13 cellular contexts compared by ENCODE assay signal in genomic region chr2:222805591-222806304, GRCh38. TPM values are rescaled to one million over a fixed set of nuclear protein-coding genes. Genes with fewer than 3 reads are reported as not detected.
DNase-seq lines count a peak whose midpoint lies in the region; ATAC-seq and TF ChIP-seq lines count a peak whose summit lies in the region.
"Had no signal": no experiment of that assay in that cellular context is flagged by ENCODE, and none has a peak within 500 bp of the region (broad histone marks: within the 10 kb centered on the region; RNA-seq: fewer than 3 reads in every experiment).

No MANE protein-coding gene starts in this region.

- no peak overlapping the region for H3K4me3 Mint-ChIP-seq in activated naive CD8-positive, alpha-beta T cell treated with anti-CD3 and anti-CD28 coated beads, Interleukin-2, amount 50 U/mL, for 24 hours

- H3K4me1 ChIP-seq in esophagus muscularis mucosa = peaks cover 4 to 28% (median 21%) of the 10 kb centered on the region in 4 donors
- H3K4me1 ChIP-seq: BE2C, tibial nerve had no signal

- no peaks in the 10 kb centered on the region for H3K9me3 ChIP-seq in esophagus muscularis mucosa
- H3K9me3 ChIP-seq: BE2C, tibial nerve had no signal

- no peak for TF ChIP-seq CTCF in esophagus muscularis mucosa (IDR thresholded peaks at IDR 0.05)

- H3K36me3 Mint-ChIP-seq in activated naive CD8-positive, alpha-beta T cell treated with anti-CD3 and anti-CD28 coated beads, Interleukin-2, amount 50 U/mL, for 24 hours (ENCODE audit: low read depth) = no peaks in the 10 kb centered on the region

- no peaks in the 10 kb centered on the region for H3K4me1 Mint-ChIP-seq in activated naive CD8-positive, alpha-beta T cell treated with anti-CD3 and anti-CD28 coated beads, Interleukin-2, amount 50 U/mL, for 24 hours

- DNase-seq in CD1c-positive myeloid dendritic cell (ENCODE audit: extremely low spot score) (peak; percentile 81), NOMO-1 treated with DMSO at 0.1 percent for 48 hours (lab: John Stamatoyannopoulos, UW; ENCODE audit: unreplicated experiment) (peak; percentile 83), esophagus muscularis mucosa (ENCODE audit: extremely low spot score) (no peak), myocyte (ENCODE audit: low read depth) (peak; percentile 58), Kasumi-1 (lab: John Stamatoyannopoulos, UW) (no peak)
- DNase-seq in effector CD8-positive, alpha-beta T cell (lab: John Stamatoyannopoulos, UW) = no peak
- no peak for DNase-seq in activated naive CD8-positive, alpha-beta T cell treated with anti-CD3 and anti-CD28 coated beads, Interleukin-2, amount 50 U/mL, for 24 hours
- DNase-seq: activated T-cell treated with anti-CD3 and anti-CD28 coated beads, Interleukin-2, amount 50 U/mL, for 48 hours; BE2C; NCI-H2171; WERI-Rb-1 had no signal

- H3K4me3 ChIP-seq in esophagus muscularis mucosa = no peak overlapping the region
- H3K4me3 ChIP-seq: tibial nerve had no signal

- no peaks in the 10 kb centered on the region for H3K27me3 Mint-ChIP-seq in activated naive CD8-positive, alpha-beta T cell treated with anti-CD3 and anti-CD28 coated beads, Interleukin-2, amount 50 U/mL, for 24 hours

- peak overlapping the region; percentile 16 to 64 (median 43) for H3K27ac ChIP-seq in esophagus muscularis mucosa (replicated peaks in 1 of 4)
- H3K27ac ChIP-seq: tibial nerve, WERI-Rb-1 had no signal

- no peaks in the 10 kb centered on the region for H3K9me3 Mint-ChIP-seq in activated naive CD8-positive, alpha-beta T cell treated with anti-CD3 and anti-CD28 coated beads, Interleukin-2, amount 50 U/mL, for 24 hours

- TF ChIP-seq EP300 in esophagus muscularis mucosa (IDR thresholded peaks at IDR 0.05) = no peak

- WGBS in esophagus muscularis mucosa = 60% methylated on average over 7 of the region's 8 CpGs

- intact Hi-C loops in esophagus muscularis mucosa (cut with DNase I) = no loop called here

- no peaks in the 10 kb centered on the region for H3K27me3 ChIP-seq in esophagus muscularis mucosa
- H3K27me3 ChIP-seq: BE2C, tibial nerve had no signal

- H3K36me3 ChIP-seq in esophagus muscularis mucosa = no peaks in the 10 kb centered on the region
- H3K36me3 ChIP-seq: BE2C, tibial nerve, WERI-Rb-1 had no signal

- no peak for TF ChIP-seq POLR2A in esophagus muscularis mucosa (IDR thresholded peaks at IDR 0.05; ENCODE audit: low read depth)

- no peak for ATAC-seq in activated naive CD8-positive, alpha-beta T cell treated with anti-CD3 and anti-CD28 coated beads, Interleukin-2, amount 50 U/mL, for 24 hours
- ATAC-seq in GM21737 (IDR thresholded peaks at IDR 0.05; ENCODE audit: unreplicated experiment) = no peak

- H3K27ac Mint-ChIP-seq in activated naive CD8-positive, alpha-beta T cell treated with anti-CD3 and anti-CD28 coated beads, Interleukin-2, amount 50 U/mL, for 24 hours = no peak overlapping the region

RNA-seq across cellular contexts. Expression of gene ACSL3, which starts 55.1 kb away (rescaled TPM):
- total RNA-seq in esophagus muscularis mucosa (10 to 100 TPM; 31.1 to 56.3 (median 52.5) TPM), myocyte (373 and 499 TPM in 2 replicates)
- 108 TPM for polyA plus RNA-seq in myocyte (2012)

Comparison
In these comparisons a context has a peak if more than half of its experiments do, and no peak if none do; other contexts are left out.
1. DNase-seq: peak in CD1c-positive myeloid dendritic cell (single experiment), NOMO-1 treated with DMSO at 0.1 percent for 48 hours (single experiment) and myocyte (single experiment); none in esophagus muscularis mucosa (single experiment), effector CD8-positive, alpha-beta T cell (single experiment), activated naive CD8-positive, alpha-beta T cell treated with anti-CD3 and anti-CD28 coated beads, Interleukin-2, amount 50 U/mL, for 24 hours (single experiment) and Kasumi-1 (0 of 2).